ENCODE assay signal across 10 cellular contexts in the genomic region with DNA sequence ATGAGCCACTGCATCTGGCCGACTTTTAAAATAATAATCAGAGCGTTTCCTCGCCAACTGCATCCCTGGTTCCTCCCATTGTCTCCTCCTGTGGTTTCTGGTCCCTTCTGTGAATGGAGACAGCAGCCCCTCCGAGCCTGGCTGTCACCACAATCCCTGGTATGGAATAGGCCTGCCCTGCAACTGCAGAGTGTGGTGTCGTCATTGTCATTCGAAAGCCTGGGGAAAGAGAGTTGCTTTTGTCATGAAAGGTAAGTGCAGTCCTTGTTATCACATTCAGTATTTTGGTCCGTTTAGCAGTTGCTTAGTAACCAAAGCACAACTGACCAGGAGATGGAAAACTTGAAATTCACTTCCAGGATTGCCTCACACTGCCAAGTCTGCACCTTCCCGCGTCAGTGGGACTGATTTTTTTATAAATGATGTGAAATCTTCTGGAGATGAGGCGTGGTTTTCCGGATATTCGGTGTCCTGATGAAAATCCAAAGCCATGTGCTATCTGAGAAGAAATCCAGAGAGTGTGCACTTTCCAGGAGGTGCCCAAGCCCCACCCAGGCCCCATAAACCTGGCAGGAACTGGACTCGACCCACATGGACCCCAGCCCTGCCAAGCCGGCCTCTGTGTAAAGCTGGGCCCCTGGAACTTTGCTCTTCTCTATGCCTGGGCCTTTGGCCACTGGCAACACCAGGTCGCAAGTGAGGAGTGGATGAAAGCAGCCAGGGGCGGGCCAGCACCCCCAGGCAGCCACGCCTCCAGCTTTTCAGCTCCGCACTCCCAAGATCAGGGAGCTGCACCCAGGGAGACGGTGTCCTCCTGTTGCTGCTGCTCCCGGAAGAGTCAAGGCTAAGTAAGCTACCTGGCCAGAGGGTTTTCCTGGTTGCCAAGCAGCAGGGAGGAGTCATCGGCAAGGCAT.
A peak's percentile ranks its signal among the peaks of the same experiment; 100 is the strongest.
DNase-seq lines count a peak whose midpoint lies in the region; ATAC-seq and TF ChIP-seq lines count a peak whose summit lies in the region.
"Had no signal": no experiment of that assay in that cellular context is flagged by ENCODE, and none has a peak within 500 bp of the region (broad histone marks: within the 10 kb centered on the region; RNA-seq: fewer than 3 reads in every experiment).

No MANE protein-coding gene starts in this region.

- H3K36me3 Mint-ChIP-seq in activated T-cell treated with anti-CD3 and anti-CD28 coated beads, Interleukin-2, amount 50 U/mL, for 4 hours (ENCODE audit: insufficient read depth), result peaks cover 8% of the 10 kb centered on the region

- ATAC-seq in GM18511 (IDR thresholded peaks at IDR 0.05; ENCODE audit: unreplicated experiment), result no peak
- ATAC-seq in GM19324 (IDR thresholded peaks at IDR 0.05; ENCODE audit: low FRiP score, unreplicated experiment), result no peak
- ATAC-seq in activated T-cell treated with anti-CD3 and anti-CD28 coated beads, Interleukin-2, amount 50 U/mL, for 4 hours, result no peak

- no peaks in the 10 kb centered on the region for H3K9me3 Mint-ChIP-seq in activated T-cell treated with anti-CD3 and anti-CD28 coated beads, Interleukin-2, amount 50 U/mL, for 4 hours

- H3K4me1 Mint-ChIP-seq in activated T-cell treated with anti-CD3 and anti-CD28 coated beads, Interleukin-2, amount 50 U/mL, for 4 hours (ENCODE audit: low read depth), result no peaks in the 10 kb centered on the region

- DNase-seq in DMS79 (lab: John Stamatoyannopoulos, UW), result peak; percentile 68
- peak; percentile 24 for DNase-seq in NCI-H345 (lab: John Stamatoyannopoulos, UW)
- DNase-seq in fibroblast of the aortic adventitia (ENCODE audit: low read depth), result peak; percentile 41
- no peak for DNase-seq in caudate nucleus (lab: John Stamatoyannopoulos, UW)
- DNase-seq in activated T-cell treated with anti-CD3 and anti-CD28 coated beads, Interleukin-2, amount 50 U/mL, for 4 hours, result no peak
- DNase-seq: T-helper 9 cell, tibial artery had no signal

- no peak for TF ChIP-seq CTCF in fibroblast of the aortic adventitia (IDR thresholded peaks at IDR 0.05; ENCODE audit: insufficient read depth, low read length)

- H3K4me3 ChIP-seq in fibroblast of the aortic adventitia (ENCODE audit: low read depth, low read length) (no peak overlapping the region), mucosa of rectum (ENCODE audit: low read length in 2 of 2) (no peak overlapping the region)
- H3K4me3 ChIP-seq: tibial artery had no signal

- H3K27me3 ChIP-seq in mucosa of rectum (ENCODE audit: control insufficient read depth in 2 of 2, insufficient read depth in 2 of 2, low read length in 2 of 2), result no peaks in the 10 kb centered on the region
- H3K27me3 ChIP-seq: tibial artery had no signal

- H3K27ac ChIP-seq in mucosa of rectum (ENCODE audit: low read depth in 2 of 2, low read length in 2 of 2) (peak overlapping the region; percentile 6 to 38), caudate nucleus (ENCODE audit: low read depth, low read length) (no peak overlapping the region)
- H3K27ac ChIP-seq: tibial artery had no signal

- peaks cover 3 to 4% of the 10 kb centered on the region in 2 donors for H3K4me1 ChIP-seq in mucosa of rectum (ENCODE audit: control insufficient read depth in 2 of 2, insufficient read depth in 2 of 2, low read length in 2 of 2)
- H3K4me1 ChIP-seq: tibial artery had no signal

- H3K9ac ChIP-seq in mucosa of rectum (ENCODE audit: low read depth in 1 of 2, low read length in 2 of 2), result no peak overlapping the region

- H3K9me3 ChIP-seq in mucosa of rectum (ENCODE audit: control insufficient read depth in 2 of 2, low read length in 2 of 2), result no peaks in the 10 kb centered on the region
- H3K9me3 ChIP-seq: tibial artery had no signal

- H3K36me3 ChIP-seq in mucosa of rectum (ENCODE audit: control insufficient read depth in 2 of 2, insufficient read depth in 2 of 2, low read length in 2 of 2), result peaks cover 0 to 3% of the 10 kb centered on the region in 2 donors

- H3K4me3 Mint-ChIP-seq in activated T-cell treated with anti-CD3 and anti-CD28 coated beads, Interleukin-2, amount 50 U/mL, for 4 hours, result no peak overlapping the region

- no peaks in the 10 kb centered on the region for H3K27me3 Mint-ChIP-seq in activated T-cell treated with anti-CD3 and anti-CD28 coated beads, Interleukin-2, amount 50 U/mL, for 4 hours (ENCODE audit: low read depth)

Comparison
In these comparisons a context has a peak if more than half of its experiments do, and no peak if none do; other contexts are left out.
1. DNase-seq: peak in DMS79 (single experiment), NCI-H345 (single experiment) and fibroblast of the aortic adventitia (single experiment); none in caudate nucleus (0 of 61) and activated T-cell treated with anti-CD3 and anti-CD28 coated beads, Interleukin-2, amount 50 U/mL, for 4 hours (single experiment).